In the genomic region with DNA sequence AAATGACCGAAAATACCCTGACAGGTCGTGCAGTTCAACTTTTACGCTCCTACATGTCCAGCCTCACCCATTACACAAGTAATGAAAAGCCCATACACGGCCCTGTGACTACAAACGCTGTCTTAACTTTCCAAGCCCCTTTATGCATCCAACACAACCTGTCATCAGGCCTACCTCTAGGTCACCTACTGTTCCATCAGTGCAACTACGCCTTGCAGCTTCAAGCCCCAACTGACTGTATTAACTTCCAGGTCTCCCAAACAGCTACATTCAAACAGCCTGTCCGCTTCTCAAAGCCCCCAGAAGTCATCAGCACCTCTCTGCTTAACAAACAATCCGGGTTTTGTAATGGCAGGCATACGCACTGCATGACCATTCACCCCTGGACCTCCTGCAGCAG, we compare ENCODE assay signal across 1 cellular context.
TF ChIP-seq lines count a peak whose summit lies in the region.

No MANE protein-coding gene starts in this region.

TF ChIP-seq in GM23338, 12 proteins besides CTCF, POLR2A, EP300 and RAD21:
- no peak for TF ChIP-seq ZNF462 (CRISPR knock-in tag; IDR thresholded peaks at IDR 0.05)
- no peak for TF ChIP-seq NANOG (IDR thresholded peaks at IDR 0.05; ENCODE audit: borderline replicate concordance)
- TF ChIP-seq POLR2AphosphoS5 (IDR thresholded peaks at IDR 0.05; ENCODE audit: low read depth), result no peak
- TF ChIP-seq CREB1 (CRISPR knock-in tag; IDR thresholded peaks at IDR 0.05; ENCODE audit: low read depth), result no peak
- no peak for TF ChIP-seq ZNF114 (CRISPR knock-in tag; IDR thresholded peaks at IDR 0.05)
- TF ChIP-seq, protein P1, sequence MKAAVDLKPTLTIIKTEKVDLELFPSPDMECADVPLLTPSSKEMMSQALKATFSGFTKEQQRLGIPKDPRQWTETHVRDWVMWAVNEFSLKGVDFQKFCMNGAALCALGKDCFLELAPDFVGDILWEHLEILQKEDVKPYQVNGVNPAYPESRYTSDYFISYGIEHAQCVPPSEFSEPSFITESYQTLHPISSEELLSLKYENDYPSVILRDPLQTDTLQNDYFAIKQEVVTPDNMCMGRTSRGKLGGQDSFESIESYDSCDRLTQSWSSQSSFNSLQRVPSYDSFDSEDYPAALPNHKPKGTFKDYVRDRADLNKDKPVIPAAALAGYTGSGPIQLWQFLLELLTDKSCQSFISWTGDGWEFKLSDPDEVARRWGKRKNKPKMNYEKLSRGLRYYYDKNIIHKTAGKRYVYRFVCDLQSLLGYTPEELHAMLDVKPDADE (IDR thresholded peaks at IDR 0.05), result no peak
- TF ChIP-seq, protein P2, sequence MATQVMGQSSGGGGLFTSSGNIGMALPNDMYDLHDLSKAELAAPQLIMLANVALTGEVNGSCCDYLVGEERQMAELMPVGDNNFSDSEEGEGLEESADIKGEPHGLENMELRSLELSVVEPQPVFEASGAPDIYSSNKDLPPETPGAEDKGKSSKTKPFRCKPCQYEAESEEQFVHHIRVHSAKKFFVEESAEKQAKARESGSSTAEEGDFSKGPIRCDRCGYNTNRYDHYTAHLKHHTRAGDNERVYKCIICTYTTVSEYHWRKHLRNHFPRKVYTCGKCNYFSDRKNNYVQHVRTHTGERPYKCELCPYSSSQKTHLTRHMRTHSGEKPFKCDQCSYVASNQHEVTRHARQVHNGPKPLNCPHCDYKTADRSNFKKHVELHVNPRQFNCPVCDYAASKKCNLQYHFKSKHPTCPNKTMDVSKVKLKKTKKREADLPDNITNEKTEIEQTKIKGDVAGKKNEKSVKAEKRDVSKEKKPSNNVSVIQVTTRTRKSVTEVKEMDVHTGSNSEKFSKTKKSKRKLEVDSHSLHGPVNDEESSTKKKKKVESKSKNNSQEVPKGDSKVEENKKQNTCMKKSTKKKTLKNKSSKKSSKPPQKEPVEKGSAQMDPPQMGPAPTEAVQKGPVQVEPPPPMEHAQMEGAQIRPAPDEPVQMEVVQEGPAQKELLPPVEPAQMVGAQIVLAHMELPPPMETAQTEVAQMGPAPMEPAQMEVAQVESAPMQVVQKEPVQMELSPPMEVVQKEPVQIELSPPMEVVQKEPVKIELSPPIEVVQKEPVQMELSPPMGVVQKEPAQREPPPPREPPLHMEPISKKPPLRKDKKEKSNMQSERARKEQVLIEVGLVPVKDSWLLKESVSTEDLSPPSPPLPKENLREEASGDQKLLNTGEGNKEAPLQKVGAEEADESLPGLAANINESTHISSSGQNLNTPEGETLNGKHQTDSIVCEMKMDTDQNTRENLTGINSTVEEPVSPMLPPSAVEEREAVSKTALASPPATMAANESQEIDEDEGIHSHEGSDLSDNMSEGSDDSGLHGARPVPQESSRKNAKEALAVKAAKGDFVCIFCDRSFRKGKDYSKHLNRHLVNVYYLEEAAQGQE (IDR thresholded peaks at IDR 0.05; ENCODE audit: unreplicated experiment), result no peak
- TF ChIP-seq ZNF331 (CRISPR knock-in tag; IDR thresholded peaks at IDR 0.05; ENCODE audit: low read depth), result no peak
- TF ChIP-seq EZH2phosphoT487 (IDR thresholded peaks at IDR 0.05; ENCODE audit: unreplicated experiment), result no peak
- TF ChIP-seq STAT1 (IDR thresholded peaks at IDR 0.05; ENCODE audit: unreplicated experiment), result no peak
- TF ChIP-seq EZH2 (IDR thresholded peaks at IDR 0.05; ENCODE audit: low read depth, unreplicated experiment), result no peak
- TF ChIP-seq JUNB (IDR thresholded peaks at IDR 0.05; ENCODE audit: unreplicated experiment), result no peak
